ENCODE assay signal across 1 cellular context in genomic region chr7:128259131-128260056, GRCh38.
TF ChIP-seq lines count a peak whose summit lies in the region.

No MANE protein-coding gene starts in this region.

TF ChIP-seq in GM23338, 12 proteins besides CTCF, POLR2A, EP300 and RAD21 (continued from another document):
- TF ChIP-seq ZNF462 (CRISPR knock-in tag; IDR thresholded peaks at IDR 0.05) = no peak
